In genomic region chr1:41152622-41153044, GRCh38 we compare ENCODE assay signal across 13 cellular contexts.
DNase-seq lines count a peak whose midpoint lies in the region; ATAC-seq, FAIRE-seq and TF ChIP-seq lines count a peak whose summit lies in the region.
"Had no signal": no experiment of that assay in that cellular context is flagged by ENCODE, and none has a peak within 500 bp of the region (broad histone marks: within the 10 kb centered on the region; RNA-seq: fewer than 3 reads in every experiment).

No MANE protein-coding gene starts in this region.

- H3K27ac ChIP-seq in breast epithelium (peak overlapping the region; percentile 43 to 45), kidney (ENCODE audit: low read depth in 2 of 2, low read length in 2 of 2) (peak overlapping the region; percentile 77 to 82), stomach smooth muscle (ENCODE audit: low read length) (peak overlapping the region; percentile 56)
- H3K27ac ChIP-seq in CD4-positive, alpha-beta T cell (ENCODE audit: low read depth, low read length), result no peak overlapping the region

- H3K36me3 Mint-ChIP-seq in CD4-positive, alpha-beta T cell (ENCODE audit: low read depth), result peaks cover 45% of the 10 kb centered on the region
- H3K36me3 Mint-ChIP-seq in stimulated activated naive B cell treated with anti-CD40 and anti-IgM and Interleukin-4, amounts not matched to agents 10 μg/mL and 1 μg/mL and 100 μg/mL, for 72 hours, result peaks cover 19 to 23% of the 10 kb centered on the region in 2 donors

- TF ChIP-seq POLR2A in breast epithelium (IDR thresholded peaks at IDR 0.05), result no peak

- no peak for ATAC-seq in CD4-positive, alpha-beta T cell (ENCODE audit: poor library complexity)
- ATAC-seq in stimulated activated naive B cell treated with anti-CD40 and anti-IgM and Interleukin-4, amounts not matched to agents 10 μg/mL and 1 μg/mL and 100 μg/mL, for 72 hours (replicated peaks), result no peak

- no peaks in the 10 kb centered on the region for H3K27me3 ChIP-seq in breast epithelium
- no peaks in the 10 kb centered on the region for H3K27me3 ChIP-seq in stomach smooth muscle (ENCODE audit: control insufficient read depth in 1 of 2, insufficient read depth in 2 of 2, low read length in 2 of 2)
- no peaks in the 10 kb centered on the region for H3K27me3 ChIP-seq in CD4-positive, alpha-beta T cell (ENCODE audit: control insufficient read depth, insufficient read depth, low read length)
- H3K27me3 ChIP-seq: tibial nerve had no signal

- H3K4me1 Mint-ChIP-seq in CD4-positive, alpha-beta T cell (ENCODE audit: low read depth), result no peaks in the 10 kb centered on the region
- no peaks in the 10 kb centered on the region for H3K4me1 Mint-ChIP-seq in stimulated activated naive B cell treated with anti-CD40 and anti-IgM and Interleukin-4, amounts not matched to agents 10 μg/mL and 1 μg/mL and 100 μg/mL, for 72 hours

- H3K27me3 Mint-ChIP-seq in CD4-positive, alpha-beta T cell, result no peaks in the 10 kb centered on the region
- no peaks in the 10 kb centered on the region for H3K27me3 Mint-ChIP-seq in stimulated activated naive B cell treated with anti-CD40 and anti-IgM and Interleukin-4, amounts not matched to agents 10 μg/mL and 1 μg/mL and 100 μg/mL, for 72 hours

- H3K4me1 ChIP-seq in breast epithelium (peaks cover 0 to 6% of the 10 kb centered on the region in 2 donors), kidney (ENCODE audit: control insufficient read depth in 1 of 2, insufficient read depth in 1 of 2, low read depth in 1 of 2, low read length in 2 of 2) (peaks cover 9 to 33% of the 10 kb centered on the region in 2 donors), stomach smooth muscle (ENCODE audit: control insufficient read depth, insufficient read depth, low read length) (peaks cover 8% of the 10 kb centered on the region)

- H3K9ac ChIP-seq in kidney (ENCODE audit: low read length in 2 of 2) (no peak overlapping the region), stomach smooth muscle (ENCODE audit: low read length in 2 of 2) (peak overlapping the region in 1 of 2 donors; percentile 64)

- TF ChIP-seq CTCF in breast epithelium (IDR thresholded peaks at IDR 0.05) (no peak), kidney (IDR thresholded peaks at IDR 0.05; ENCODE audit: borderline replicate concordance, extremely low read depth, insufficient read depth) (no peak)
- no peak for TF ChIP-seq CTCF in CD4-positive, alpha-beta T cell (IDR thresholded peaks at IDR 0.05)

- POLR2A ChIA-PET in CD4-positive, alpha-beta T cell (lab: Charles Lee), result interaction anchor here (0.6 kb wide), 1 partner anchor 32 kb away, joined by 3 read pairs; no protein-coding TSS in a partner anchor

- intact Hi-C loops in breast epithelium (cut with DNase I; ENCODE audit: low total_unique reads) (no loop called here), kidney (cut with DNase I) (no loop called here)
- intact Hi-C loops in CD4-positive, alpha-beta T cell (cut with DNase I, micrococcal nuclease), result no loop called here

- no peak overlapping the region for H3K4me3 Mint-ChIP-seq in CD4-positive, alpha-beta T cell
- H3K4me3 Mint-ChIP-seq in stimulated activated naive B cell treated with anti-CD40 and anti-IgM and Interleukin-4, amounts not matched to agents 10 μg/mL and 1 μg/mL and 100 μg/mL, for 72 hours, result no peak overlapping the region
- H3K4me3 Mint-ChIP-seq: T-helper 2 cell treated with Interferon-gamma antibody and Interleukin-4, amounts not matched to agents 5 μg/mL and 100 μg/mL, for 36 hours had no signal

- FAIRE-seq in kidney (lab: Jason Lieb, UNC), result peak; percentile 98

- no peak overlapping the region for H3K4me3 ChIP-seq in breast epithelium
- no peak overlapping the region for H3K4me3 ChIP-seq in kidney (ENCODE audit: low read length in 2 of 2)
- no peak overlapping the region for H3K4me3 ChIP-seq in stomach smooth muscle (ENCODE audit: low read length in 2 of 2)
- H3K4me3 ChIP-seq: tibial nerve had no signal

- CTCF ChIA-PET in CD4-positive, alpha-beta T cell (lab: Charles Lee), result no interaction called here

- H3K9me3 ChIP-seq in breast epithelium (no peaks in the 10 kb centered on the region), kidney (ENCODE audit: control insufficient read depth in 1 of 2, low read length in 2 of 2) (no peaks in the 10 kb centered on the region), stomach smooth muscle (ENCODE audit: control insufficient read depth in 2 of 2, low read length in 2 of 2) (no peaks in the 10 kb centered on the region)
- no peaks in the 10 kb centered on the region for H3K9me3 ChIP-seq in CD4-positive, alpha-beta T cell (ENCODE audit: control insufficient read depth, low read length)
- H3K9me3 ChIP-seq: tibial nerve had no signal

- peak; percentile 86 for DNase-seq in HT1080 (ENCODE audit: low read depth)
- DNase-seq in breast epithelium (ENCODE audit: low spot score in 2 of 2), result no peak
- DNase-seq in kidney, result no peak
- no peak for DNase-seq in NOMO-1 treated with dmso at 0.1 percent for 144 hours (lab: John Stamatoyannopoulos, UW; ENCODE audit: unreplicated experiment)
- DNase-seq in CD4-positive, alpha-beta T cell, result no peak
- DNase-seq in mesenteric fat pad (ENCODE audit: low spot score), result no peak
- no peak for DNase-seq in stimulated activated naive B cell treated with anti-CD40 and anti-IgM and Interleukin-4, amounts not matched to agents 10 μg/mL and 1 μg/mL and 100 μg/mL, for 72 hours
- DNase-seq: activated naive CD4-positive, alpha-beta T cell; hippocampal formation; NCI-H187 had no signal

- no peaks in the 10 kb centered on the region for H3K9me3 Mint-ChIP-seq in CD4-positive, alpha-beta T cell
- H3K9me3 Mint-ChIP-seq in stimulated activated naive B cell treated with anti-CD40 and anti-IgM and Interleukin-4, amounts not matched to agents 10 μg/mL and 1 μg/mL and 100 μg/mL, for 72 hours, result no peaks in the 10 kb centered on the region
- H3K9me3 Mint-ChIP-seq: T-helper 2 cell treated with Interferon-gamma antibody and Interleukin-4, amounts not matched to agents 5 μg/mL and 100 μg/mL, for 36 hours had no signal

- H3K36me3 ChIP-seq in breast epithelium (no peaks in the 10 kb centered on the region), kidney (ENCODE audit: control insufficient read depth in 1 of 2, insufficient read depth in 2 of 2, low read length in 2 of 2) (no peaks in the 10 kb centered on the region), stomach smooth muscle (ENCODE audit: control insufficient read depth in 2 of 2, insufficient read depth in 2 of 2, low read length in 2 of 2) (peaks cover 0 to 8% of the 10 kb centered on the region in 2 donors)

- no peak overlapping the region for H3K27ac Mint-ChIP-seq in CD4-positive, alpha-beta T cell
- H3K27ac Mint-ChIP-seq in stimulated activated naive B cell treated with anti-CD40 and anti-IgM and Interleukin-4, amounts not matched to agents 10 μg/mL and 1 μg/mL and 100 μg/mL, for 72 hours, result no peak overlapping the region
- H3K27ac Mint-ChIP-seq: T-helper 2 cell treated with Interferon-gamma antibody and Interleukin-4, amounts not matched to agents 5 μg/mL and 100 μg/mL, for 36 hours had no signal
